8 cellular contexts compared by ENCODE assay signal in genomic region chr3:194632211-194632982, GRCh38. TPM values are rescaled to one million over a fixed set of nuclear protein-coding genes. Genes with fewer than 3 reads are reported as not detected.
DNase-seq lines count a peak whose midpoint lies in the region; ATAC-seq and TF ChIP-seq lines count a peak whose summit lies in the region.

No MANE protein-coding gene starts in this region.

- no peaks in the 10 kb centered on the region for H3K9me3 Mint-ChIP-seq in naive thymus-derived CD4-positive, alpha-beta T cell

- H3K36me3 ChIP-seq in HAP-1 (replicated peaks): no peaks in the 10 kb centered on the region; the same call in 1 of the 2 replicates
- peaks cover 37% of the 10 kb centered on the region for H3K36me3 ChIP-seq in SK-N-MC (ENCODE audit: insufficient read depth, low read length)
- no peaks in the 10 kb centered on the region for H3K36me3 ChIP-seq in naive thymus-derived CD4-positive, alpha-beta T cell (ENCODE audit: control insufficient read depth in 2 of 3, insufficient read depth in 3 of 3, low read length in 3 of 3)

- peak in 1 of 2 experiments; percentile 41 for DNase-seq in HAP-1 (ENCODE audit: low spot score in 2 of 2)
- DNase-seq in SK-N-MC (ENCODE audit: low read depth, low spot score): peak; percentile 44
- peak; percentile 40 to 43 for DNase-seq in erythroblast (lab: John Stamatoyannopoulos, UW)
- DNase-seq in naive thymus-derived CD4-positive, alpha-beta T cell: no peak
- no peak for DNase-seq in GF-D8 (lab: John Stamatoyannopoulos, UW)
- DNase-seq in G401 (ENCODE audit: low spot score): no peak
- DNase-seq in GM13977 (ENCODE audit: low spot score): no peak

- no peaks in the 10 kb centered on the region for H3K27me3 ChIP-seq in HAP-1 (ENCODE audit: low read depth)
- no peaks in the 10 kb centered on the region for H3K27me3 ChIP-seq in naive thymus-derived CD4-positive, alpha-beta T cell (ENCODE audit: control insufficient read depth in 2 of 2, insufficient read depth in 2 of 2, low read length in 2 of 2)

- H3K9me3 ChIP-seq in HAP-1: no peaks in the 10 kb centered on the region
- peaks cover 11% of the 10 kb centered on the region; the same call in 1 of the 2 replicates for H3K9me3 ChIP-seq in SK-N-MC (ENCODE audit: low read depth, low read length)
- no peaks in the 10 kb centered on the region for H3K9me3 ChIP-seq in naive thymus-derived CD4-positive, alpha-beta T cell (ENCODE audit: control insufficient read depth in 2 of 3, low read length in 3 of 3)

- in situ Hi-C loops in HAP-1 (cut with MboI; ENCODE audit: low sequenced_read_pairs): no loop called here
- in situ Hi-C loops in G401 (cut with HindIII; ENCODE audit: low sequenced_read_pairs): no loop called here
- in situ Hi-C loops in GM13977 (cut with MboI; ENCODE audit: low pct_unique_long_range_greater_than_20kb, low sequenced_read_pairs, unreplicated experiment): no loop called here

- intact Hi-C loops in naive thymus-derived CD4-positive, alpha-beta T cell (cut with micrococcal nuclease): loop anchor here in 1 of 2 donors (2.0 kb wide), 1 partner anchor 48 kb away; no protein-coding TSS in a partner anchor

- CTCF ChIA-PET in naive thymus-derived CD4-positive, alpha-beta T cell (lab: Charles Lee): interaction anchor here (0.6 kb wide), 1 partner anchor 13 kb away, joined by 4 read pairs; no protein-coding TSS in a partner anchor

- peak overlapping the region; percentile 67 to 91 (median 84) for H3K4me3 Mint-ChIP-seq in naive thymus-derived CD4-positive, alpha-beta T cell

- TF ChIP-seq CTCF in C4-2B (conservative IDR thresholded peaks at IDR 0.05) (no peak), GM13977 (IDR thresholded peaks at IDR 0.05; ENCODE audit: extremely low read depth, insufficient read depth, missing control alignments) (no peak)

- H3K27ac Mint-ChIP-seq in naive thymus-derived CD4-positive, alpha-beta T cell: peak overlapping the region in 2 of 9 donors; percentile 14 to 54

- H3K9ac ChIP-seq in SK-N-MC (ENCODE audit: insufficient read length): peak overlapping the region; percentile 73

- H3K4me1 Mint-ChIP-seq in naive thymus-derived CD4-positive, alpha-beta T cell: peaks cover 0 to 21% (median 8%) of the 10 kb centered on the region in 7 donors

- H3K27ac ChIP-seq in C4-2B: peak overlapping the region; percentile 50
- no peak overlapping the region for H3K27ac ChIP-seq in SK-N-MC
- peak overlapping the region; percentile 60 for H3K27ac ChIP-seq in naive thymus-derived CD4-positive, alpha-beta T cell (ENCODE audit: low read depth, low read length)

- H3K27me3 Mint-ChIP-seq in naive thymus-derived CD4-positive, alpha-beta T cell: no peaks in the 10 kb centered on the region

- POLR2A ChIA-PET in naive thymus-derived CD4-positive, alpha-beta T cell (lab: Charles Lee): no interaction called here

- no peak for TF ChIP-seq POLR2A in erythroblast (IDR thresholded peaks at IDR 0.05; ENCODE audit: low read length)

- H3K36me3 Mint-ChIP-seq in naive thymus-derived CD4-positive, alpha-beta T cell: peaks cover 0 to 4% (median 0%) of the 10 kb centered on the region in 5 donors

- no peaks in the 10 kb centered on the region for H3K4me1 ChIP-seq in HAP-1
- no peaks in the 10 kb centered on the region for H3K4me1 ChIP-seq in naive thymus-derived CD4-positive, alpha-beta T cell (ENCODE audit: control insufficient read depth in 2 of 2, insufficient read depth in 2 of 2, low read length in 2 of 2)

- ATAC-seq in naive thymus-derived CD4-positive, alpha-beta T cell: peak; percentile 2

- H3K4me3 ChIP-seq in HAP-1 (peak overlapping the region; percentile 45), SK-N-MC (peak overlapping the region; percentile 91)
- peak overlapping the region; percentile 45 for H3K4me3 ChIP-seq in naive thymus-derived CD4-positive, alpha-beta T cell (ENCODE audit: low read length)

RNA-seq across cellular contexts. Expression of gene TMEM44, which starts 0.8 kb away (rescaled TPM):
- total RNA-seq in naive thymus-derived CD4-positive, alpha-beta T cell: 1 to 10 TPM in 4 of 5 experiments, under 1 TPM in 1; 0.86 to 2.6 (median 1.4) TPM
- under 1 TPM; 0.33 to 0.37 TPM for polyA plus RNA-seq in naive thymus-derived CD4-positive, alpha-beta T cell
- 6.5 and 7.3 TPM in 2 replicates for total RNA-seq in G401 (2014; rRNA removed; shearing (Covaris generic))

RNA-seq across cellular contexts. Expression of gene LSG1, which starts 39.6 kb away (rescaled TPM):
- 10 to 100 TPM; 33.5 to 59.2 (median 54.9) TPM for total RNA-seq in naive thymus-derived CD4-positive, alpha-beta T cell
- 10 to 100 TPM; 18.4 to 41.7 TPM for polyA plus RNA-seq in naive thymus-derived CD4-positive, alpha-beta T cell
- 38.4 and 39.1 TPM in 2 replicates for total RNA-seq in G401 (2014; rRNA removed; shearing (Covaris generic))

RNA-seq across cellular contexts. Expression of gene FAM43A, which starts 53.3 kb away (rescaled TPM):
- total RNA-seq in naive thymus-derived CD4-positive, alpha-beta T cell: 1 to 10 TPM; 1.8 to 5.2 (median 3.5) TPM
- polyA plus RNA-seq in naive thymus-derived CD4-positive, alpha-beta T cell: 1 to 10 TPM; 1.3 to 3.5 TPM
- 9.6 and 13.2 TPM in 2 replicates for total RNA-seq in G401 (2014; rRNA removed; shearing (Covaris generic))

Comparison
In these comparisons a context has a peak if more than half of its experiments do, and no peak if none do; other contexts are left out.
1. DNase-seq: peak in SK-N-MC (single experiment) and erythroblast (2 of 2); none in naive thymus-derived CD4-positive, alpha-beta T cell (0 of 9), GF-D8 (single experiment), G401 (single experiment) and GM13977 (single experiment).
2. Peak in every context shown above with its lines, with median percentiles within 50 percentile points of each other: H3K4me3 ChIP-seq.